17 cellular contexts compared by ENCODE assay signal in the genomic region with DNA sequence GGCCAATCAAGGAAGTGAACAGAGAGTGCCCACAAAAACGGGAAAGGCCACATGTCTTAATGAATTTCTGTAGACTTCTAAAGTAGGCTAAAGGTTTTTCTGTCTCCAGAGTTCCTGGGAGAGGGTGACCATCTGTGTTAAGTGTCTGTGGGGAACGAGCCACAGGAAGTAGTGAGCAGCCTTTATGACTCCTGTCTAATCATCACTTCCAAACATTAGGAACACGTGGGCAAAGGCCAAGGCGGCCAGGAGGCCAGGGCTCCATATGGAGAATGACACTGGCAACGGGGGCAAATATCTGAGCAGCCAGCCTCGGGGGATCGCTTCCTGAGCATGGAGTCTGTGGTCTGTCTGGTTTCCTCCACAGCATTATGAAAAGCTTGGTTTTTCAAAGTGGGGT. TPM values are rescaled to one million over a fixed set of nuclear protein-coding genes. Genes with fewer than 3 reads are reported as not detected.
DNase-seq lines count a peak whose midpoint lies in the region; ATAC-seq, FAIRE-seq and TF ChIP-seq lines count a peak whose summit lies in the region.
"Had no signal": no experiment of that assay in that cellular context is flagged by ENCODE, and none has a peak within 500 bp of the region (broad histone marks: within the 10 kb centered on the region; RNA-seq: fewer than 3 reads in every experiment).

No MANE protein-coding gene starts in this region.

- no peak for TF ChIP-seq POLR2A in endothelial cell of umbilical vein (IDR thresholded peaks at IDR 0.05; ENCODE audit: low read depth, low read length)

- H3K27me3 ChIP-seq in endothelial cell of umbilical vein (ENCODE audit: control insufficient read depth in 2 of 2, insufficient read depth in 2 of 2, low read length in 2 of 2): peaks cover 0 to under 1% of the 10 kb centered on the region in 2 experiments
- no peaks in the 10 kb centered on the region for H3K27me3 ChIP-seq in smooth muscle cell (ENCODE audit: low read depth)
- H3K27me3 ChIP-seq in small intestine (ENCODE audit: control insufficient read depth in 2 of 2, insufficient read depth in 2 of 2, low read length in 2 of 2): no peaks in the 10 kb centered on the region

- H3K4me2 ChIP-seq in endothelial cell of umbilical vein (ENCODE audit: insufficient read depth, low read length) (no peak overlapping the region), smooth muscle cell (peak overlapping the region; percentile 4)
- H3K4me2 ChIP-seq: PC-9, SK-N-SH had no signal

- H2AFZ ChIP-seq in endothelial cell of umbilical vein (ENCODE audit: low read depth, low read length) (no peak overlapping the region), smooth muscle cell (ENCODE audit: low read depth) (no peak overlapping the region)
- H2AFZ ChIP-seq: PC-9 had no signal

- DNase-seq in EH (ENCODE audit: low read depth): peak; percentile 19
- peak; percentile 9 for DNase-seq in RKO (ENCODE audit: low spot score)
- peak; percentile 12 for DNase-seq in endothelial cell of umbilical vein (ENCODE audit: low read depth, low spot score)
- DNase-seq in smooth muscle cell (lab: John Stamatoyannopoulos, UW; ENCODE audit: unreplicated experiment): no peak
- no peak for DNase-seq in KG1 (lab: John Stamatoyannopoulos, UW)
- no peak for DNase-seq in small intestine
- DNase-seq: AML-193; CD8-positive, alpha-beta T cell; EL; H9; NCI-H1092; NCI-H446; PC-9; SK-N-SH had no signal

- TF ChIP-seq CTCF in endothelial cell of umbilical vein (IDR thresholded peaks at IDR 0.05; ENCODE audit: extremely low read depth in 1 of 2, insufficient read depth in 1 of 2, low read depth in 1 of 2, low read length in 2 of 2): no peak
- TF ChIP-seq CTCF in smooth muscle cell (IDR thresholded peaks at IDR 0.05; ENCODE audit: borderline replicate concordance, insufficient read depth, poor library complexity, severe bottlenecking): no peak

- no peaks in the 10 kb centered on the region for H3K9me1 ChIP-seq in endothelial cell of umbilical vein (replicated peaks; ENCODE audit: control insufficient read depth, extremely low read depth, insufficient read depth, low read length)

- POLR2A ChIA-PET in endothelial cell of umbilical vein (lab: Charles Lee): no interaction called here

- H3K4me3 ChIP-seq in endothelial cell of umbilical vein (replicated peaks in 1 of 3; ENCODE audit: insufficient read depth in 1 of 3, low read depth in 1 of 3, low read length in 3 of 3) (no peak overlapping the region), smooth muscle cell (no peak overlapping the region), small intestine (ENCODE audit: low read depth in 1 of 2, low read length in 2 of 2) (no peak overlapping the region)
- H3K4me3 ChIP-seq: PC-9 had no signal

- no peaks in the 10 kb centered on the region for H3K36me3 ChIP-seq in endothelial cell of umbilical vein (ENCODE audit: control insufficient read depth in 2 of 2, extremely low read depth in 1 of 2, insufficient read depth in 2 of 2, low read length in 2 of 2)
- H3K36me3 ChIP-seq in smooth muscle cell (ENCODE audit: low read depth): no peaks in the 10 kb centered on the region
- H3K36me3 ChIP-seq in small intestine (ENCODE audit: control insufficient read depth in 2 of 2, insufficient read depth in 2 of 2, low read length in 2 of 2): no peaks in the 10 kb centered on the region

- H3K27ac ChIP-seq in endothelial cell of umbilical vein (ENCODE audit: insufficient read depth, low read depth, low read length) (no peak overlapping the region), smooth muscle cell (ENCODE audit: low read depth) (no peak overlapping the region), small intestine (ENCODE audit: low read depth in 1 of 2, low read length in 1 of 2) (no peak overlapping the region)
- H3K27ac ChIP-seq: PC-9 had no signal

- no TSS peak for BruUV-seq in endothelial cell of umbilical vein (replicated peaks; lab: Mats Ljungman, UMichigan)

- H3K79me2 ChIP-seq in endothelial cell of umbilical vein (ENCODE audit: control insufficient read depth, insufficient read depth, low read length) (no peaks in the 10 kb centered on the region), smooth muscle cell (ENCODE audit: low read depth) (peaks cover 76% of the 10 kb centered on the region)

- intact Hi-C loops in endothelial cell of umbilical vein (cut with micrococcal nuclease): loop anchor here (10.0 kb wide), 1 partner anchor 302 kb away; a partner anchor contains a TSS

- WGBS in smooth muscle cell (ENCODE audit: low lambda C conversion rate): 30% methylated on average over 7 of the region's 7 CpGs
- 40 to 44% (median 41%) methylated on average over 7 of the region's 7 CpGs for WGBS in small intestine, 3 donors

- no peak overlapping the region for H3K9ac ChIP-seq in endothelial cell of umbilical vein (replicated peaks; ENCODE audit: extremely low read depth, insufficient read depth, low read length)
- H3K9ac ChIP-seq in smooth muscle cell (ENCODE audit: low read depth): no peak overlapping the region
- H3K9ac ChIP-seq: SK-N-SH had no signal

- no peaks in the 10 kb centered on the region for H4K20me1 ChIP-seq in endothelial cell of umbilical vein (replicated peaks; ENCODE audit: control insufficient read depth, extremely low read depth, insufficient read depth, low read length)
- H4K20me1 ChIP-seq in smooth muscle cell (ENCODE audit: low read depth): peaks cover 93% of the 10 kb centered on the region

- ATAC-seq in HG02588 (IDR thresholded peaks at IDR 0.05; ENCODE audit: unreplicated experiment): no peak
- ATAC-seq: CD8-positive, alpha-beta T cell; Right ventricle myocardium inferior had no signal

- FAIRE-seq in endothelial cell of umbilical vein (lab: Jason Lieb, UNC): no peak
- FAIRE-seq in small intestine (lab: Jason Lieb, UNC): no peak
- FAIRE-seq: GM18507 had no signal

- H3F3A ChIP-seq in smooth muscle cell (ENCODE audit: low read depth): no peaks in the 10 kb centered on the region

- H3K4me1 ChIP-seq in endothelial cell of umbilical vein (ENCODE audit: control insufficient read depth, extremely low read depth, insufficient read depth, low read length) (peaks cover 13% of the 10 kb centered on the region), smooth muscle cell (ENCODE audit: low read depth) (peaks cover 7% of the 10 kb centered on the region), small intestine (ENCODE audit: control insufficient read depth in 2 of 2, insufficient read depth in 1 of 2, low read depth in 1 of 2, low read length in 1 of 2) (no peaks in the 10 kb centered on the region)

- dilution Hi-C loops in endothelial cell of umbilical vein (cut with MboI; ENCODE audit: extremely low pct_ligation_motif_present, low sequenced_read_pairs): no loop called here

- H3K9me3 ChIP-seq in endothelial cell of umbilical vein (replicated peaks; ENCODE audit: control insufficient read depth, insufficient read depth, low read length) (no peaks in the 10 kb centered on the region), smooth muscle cell (replicated peaks; ENCODE audit: low read depth) (no peaks in the 10 kb centered on the region), small intestine (ENCODE audit: control insufficient read depth, low read depth) (no peaks in the 10 kb centered on the region)
- H3K9me3 ChIP-seq: SK-N-SH had no signal

- CTCF ChIA-PET in endothelial cell of umbilical vein (lab: Charles Lee): interaction anchor here (1.0 kb wide), 1 partner anchor 18 kb away, joined by 3 read pairs; no protein-coding TSS in a partner anchor

TF ChIP-seq in endothelial cell of umbilical vein, 7 proteins besides CTCF, POLR2A, EP300 and RAD21:
- TF ChIP-seq, protein P1, sequence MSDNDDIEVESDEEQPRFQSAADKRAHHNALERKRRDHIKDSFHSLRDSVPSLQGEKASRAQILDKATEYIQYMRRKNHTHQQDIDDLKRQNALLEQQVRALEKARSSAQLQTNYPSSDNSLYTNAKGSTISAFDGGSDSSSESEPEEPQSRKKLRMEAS (IDR thresholded peaks at IDR 0.05; ENCODE audit: insufficient read depth, insufficient read length): peak; percentile 29
- no peak for TF ChIP-seq GATA2 (IDR thresholded peaks at IDR 0.05; ENCODE audit: insufficient read depth, insufficient read length, low read depth, low read length)

RNA-seq across cellular contexts. Expression of a gene that starts 7.1 kb away (rescaled TPM):
- total RNA-seq in endothelial cell of umbilical vein (13.6 and 24.0 TPM in 2 replicates), smooth muscle cell (34.9 and 40.3 TPM in 2 replicates)
- polyA plus RNA-seq in endothelial cell of umbilical vein (20.9 and 21.0 TPM in 2 replicates), smooth muscle cell (45.3 and 58.6 TPM in 2 replicates), small intestine (1 to 10 TPM in 2 of 3 donors, under 1 TPM in 1; 0.89 to 7.5 (median 2.7) TPM)
- 11.4 and 12.5 TPM in 2 replicates for polyA plus RNA-seq in endothelial cell of umbilical vein (2011; cell fraction: cytosol; rRNA removed)
- 4.9 and 6.5 TPM in 2 replicates for polyA plus RNA-seq in endothelial cell of umbilical vein (2011; cell fraction: nucleus; rRNA removed)
- polyA plus RNA-seq in endothelial cell of umbilical vein (2012): 1.8 and 4.4 TPM in 2 replicates
- 15.0 and 19.2 TPM in 2 replicates for polyA minus RNA-seq in endothelial cell of umbilical vein
- polyA minus RNA-seq in endothelial cell of umbilical vein (2011; cell fraction: cytosol; rRNA and poly(A)+ RNA removed): not detected
- polyA minus RNA-seq in endothelial cell of umbilical vein (2011; cell fraction: nucleus; rRNA and poly(A)+ RNA removed): 7.9 and 8.0 TPM in 2 replicates

RNA-seq across cellular contexts. Expression of a gene that starts 54.1 kb away (rescaled TPM):
- total RNA-seq in endothelial cell of umbilical vein (10.7 and 12.5 TPM in 2 replicates), smooth muscle cell (7.4 and 15.8 TPM in 2 replicates)
- polyA plus RNA-seq in endothelial cell of umbilical vein (10.8 and 14.0 TPM in 2 replicates), smooth muscle cell (12.5 and 12.8 TPM in 2 replicates), small intestine (10 to 100 TPM; 15.7 to 30.5 (median 21.2) TPM)
- 19.5 TPM in 2 replicates for polyA plus RNA-seq in endothelial cell of umbilical vein (2011; cell fraction: cytosol; rRNA removed)
- 6.6 and 10.7 TPM in 2 replicates for polyA plus RNA-seq in endothelial cell of umbilical vein (2011; cell fraction: nucleus; rRNA removed)
- 12.5 and 14.3 TPM in 2 replicates for polyA plus RNA-seq in endothelial cell of umbilical vein (2012)
- 7.1 and 11.4 TPM in 2 replicates for polyA minus RNA-seq in endothelial cell of umbilical vein
- polyA minus RNA-seq in endothelial cell of umbilical vein (2011; cell fraction: cytosol; rRNA and poly(A)+ RNA removed): 8.9 TPM
- 2.0 and 3.2 TPM in 2 replicates for polyA minus RNA-seq in endothelial cell of umbilical vein (2011; cell fraction: nucleus; rRNA and poly(A)+ RNA removed)

RNA-seq across cellular contexts. Expression of a gene that starts 54.3 kb away (rescaled TPM):
- total RNA-seq in endothelial cell of umbilical vein (22.2 and 23.9 TPM in 2 replicates), smooth muscle cell (9.1 and 9.5 TPM in 2 replicates)
- polyA plus RNA-seq in endothelial cell of umbilical vein (6.8 and 8.8 TPM in 2 replicates), smooth muscle cell (5.6 and 6.7 TPM in 2 replicates), small intestine (1 to 10 TPM; 4.6 to 7.8 (median 7.6) TPM)
- 6.9 and 7.5 TPM in 2 replicates for polyA plus RNA-seq in endothelial cell of umbilical vein (2011; cell fraction: cytosol; rRNA removed)
- polyA plus RNA-seq in endothelial cell of umbilical vein (2011; cell fraction: nucleus; rRNA removed): 41.5 and 43.7 TPM in 2 replicates
- 12.7 and 15.8 TPM in 2 replicates for polyA plus RNA-seq in endothelial cell of umbilical vein (2012)
- 18.8 and 22.1 TPM in 2 replicates for polyA minus RNA-seq in endothelial cell of umbilical vein
- 6.5 TPM for polyA minus RNA-seq in endothelial cell of umbilical vein (2011; cell fraction: cytosol; rRNA and poly(A)+ RNA removed)
- 15.1 and 26.5 TPM in 2 replicates for polyA minus RNA-seq in endothelial cell of umbilical vein (2011; cell fraction: nucleus; rRNA and poly(A)+ RNA removed)

Comparison
In these comparisons a context has a peak if more than half of its experiments do, and no peak if none do; other contexts are left out.
1. DNase-seq: peak in EH (single experiment), RKO (single experiment) and endothelial cell of umbilical vein (single experiment); none in smooth muscle cell (single experiment), KG1 (single experiment) and small intestine (single experiment).